In genomic region chr5:12284604-12285003, GRCh38 we compare ENCODE assay signal across 26 cellular contexts.
DNase-seq lines count a peak whose midpoint lies in the region; ATAC-seq, FAIRE-seq and TF ChIP-seq lines count a peak whose summit lies in the region.
"Had no signal": no experiment of that assay in that cellular context is flagged by ENCODE, and none has a peak within 500 bp of the region (broad histone marks: within the 10 kb centered on the region; RNA-seq: fewer than 3 reads in every experiment).

No MANE protein-coding gene starts in this region.

- H4K20me1 ChIP-seq in MM.1S (ENCODE audit: insufficient read depth, low read length), result no peaks in the 10 kb centered on the region

- H3K9ac ChIP-seq in MM.1S (ENCODE audit: low read length), result no peak overlapping the region
- H3K9ac ChIP-seq: GM23248 had no signal

- H3K79me2 ChIP-seq in MM.1S (ENCODE audit: low read length), result no peaks in the 10 kb centered on the region

- H3K4me1 ChIP-seq in MM.1S (ENCODE audit: low read length), result peaks cover 4% of the 10 kb centered on the region; the same call in 1 of the 2 replicates
- H3K4me1 ChIP-seq: BE2C had no signal

- no peak overlapping the region for H3K27ac ChIP-seq in MM.1S (ENCODE audit: low read length)
- H3K27ac ChIP-seq: GM23248 had no signal

- H3K4me3 ChIP-seq in MM.1S (ENCODE audit: low read length) (no peak overlapping the region), H7 (ENCODE audit: insufficient read depth, low read depth, low read length) (no peak overlapping the region)
- H3K4me3 ChIP-seq: GM23248, K562 had no signal

- ATAC-seq in GM18907 (IDR thresholded peaks at IDR 0.05; ENCODE audit: unreplicated experiment) (peak; percentile 54), HG02623 (IDR thresholded peaks at IDR 0.05; ENCODE audit: unreplicated experiment) (peak; percentile 48), HG02571 (IDR thresholded peaks at IDR 0.05; ENCODE audit: unreplicated experiment) (no peak)
- ATAC-seq: HCT116, K562 had no signal

- H3K4me2 ChIP-seq in MM.1S (ENCODE audit: low read depth, low read length), result no peak overlapping the region

- TF ChIP-seq CTCF in MM.1S (IDR thresholded peaks at IDR 0.05; ENCODE audit: low read length), result no peak
- no peak for TF ChIP-seq CTCF in GM10248 (IDR thresholded peaks at IDR 0.05; ENCODE audit: control extremely low read depth, extremely low read depth, low read depth, missing control alignments)

- CTCF ChIA-PET in GM10248 (lab: Yijun Ruan, JAX), result no interaction called here

- H3F3A ChIP-seq in MM.1S (ENCODE audit: insufficient read depth, low read length), result no peaks in the 10 kb centered on the region

- no peaks in the 10 kb centered on the region for H3K9me2 ChIP-seq in MM.1S (replicated peaks; ENCODE audit: insufficient read depth, low read length)

- no peaks in the 10 kb centered on the region for H3K9me3 ChIP-seq in MM.1S (replicated peaks; ENCODE audit: insufficient read depth, low read length)
- H3K9me3 ChIP-seq: BE2C had no signal

- H3K27me3 ChIP-seq in MM.1S (replicated peaks; ENCODE audit: insufficient read depth, low read length) (no peaks in the 10 kb centered on the region), H7 (ENCODE audit: control insufficient read depth, insufficient read depth, low read length) (no peaks in the 10 kb centered on the region)
- H3K27me3 ChIP-seq: BE2C had no signal

- DNase-seq in MM.1S, result peak; percentile 33
- no peak for DNase-seq in H7
- DNase-seq in urothelium cell line (ENCODE audit: low spot score), result no peak
- DNase-seq in GM10248 (ENCODE audit: extremely low spot score), result no peak
- DNase-seq: ACHN; BE2C; C1 segment of cervical spinal cord; CD4-positive, CD25-positive, alpha-beta regulatory T cell; CD8-positive, alpha-beta memory T cell; COR-L47; DMS 273 treated with DMSO at 0.1 percent for 48 hours; DMS53; DND-41; EL; GM23248; IMR-90; Karpas-422 had no signal

- no peak overlapping the region for H2AFZ ChIP-seq in MM.1S (ENCODE audit: low read length)
- H2AFZ ChIP-seq: GM23248 had no signal

- FAIRE-seq in urothelium cell line (lab: Jason Lieb, UNC), result no peak
- FAIRE-seq: A204.1, G401.6, H54, HTR-8/SVneo, K562 had no signal

- POLR2A ChIA-PET in GM10248 (lab: Yijun Ruan, JAX), result no interaction called here

- H3K36me3 ChIP-seq in MM.1S (replicated peaks; ENCODE audit: insufficient read depth, low read length), result no peaks in the 10 kb centered on the region
- H3K36me3 ChIP-seq in H7 (replicated peaks; ENCODE audit: control insufficient read depth, insufficient read depth, low read length), result no peaks in the 10 kb centered on the region
- H3K36me3 ChIP-seq: BE2C had no signal
